ENCODE assay signal across 8 cellular contexts in the genomic region with DNA sequence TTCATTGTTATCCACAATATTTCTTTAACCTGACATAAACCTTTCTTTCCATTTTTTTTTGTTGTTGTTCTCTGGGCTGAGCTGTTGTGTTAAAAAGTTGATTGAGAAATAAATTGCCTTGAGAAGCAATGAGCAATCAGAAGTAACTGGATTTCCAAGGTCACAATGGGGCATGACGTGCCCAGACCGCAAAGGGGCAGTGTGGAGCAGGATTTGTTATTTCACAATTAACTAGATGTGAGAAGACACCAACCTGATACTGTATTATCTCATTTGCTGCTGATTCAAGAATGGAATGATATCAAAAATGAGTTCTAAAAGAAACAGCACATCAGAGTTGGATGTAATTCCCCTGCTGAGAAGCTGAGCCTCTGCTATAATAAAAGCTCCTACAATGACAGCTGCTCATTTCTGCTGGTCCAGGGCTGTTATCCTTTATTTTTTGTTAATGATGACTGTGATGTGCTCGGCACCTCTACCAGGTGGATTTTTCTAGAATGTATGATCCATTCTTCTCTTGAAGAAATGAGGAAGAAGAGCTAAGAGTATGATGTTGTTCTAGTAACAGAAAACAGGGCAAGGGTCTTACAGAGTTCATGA. TPM values are rescaled to one million over a fixed set of nuclear protein-coding genes. Genes with fewer than 3 reads are reported as not detected.
DNase-seq lines count a peak whose midpoint lies in the region; ATAC-seq and TF ChIP-seq lines count a peak whose summit lies in the region.

No MANE protein-coding gene starts in this region.

- no peak overlapping the region for H3K27ac ChIP-seq in adrenal gland
- no peak overlapping the region for H3K27ac ChIP-seq in liver (ENCODE audit: low read depth in 1 of 2, low read length in 2 of 2)

- H3K27me3 ChIP-seq in adrenal gland (no peaks in the 10 kb centered on the region), liver (ENCODE audit: control insufficient read depth in 4 of 4, insufficient read depth in 4 of 4, low read length in 3 of 4) (peaks cover 0 to 13% (median 0%) of the 10 kb centered on the region in 4 donors)

- H3K9me3 ChIP-seq in adrenal gland (replicated peaks in 1 of 3): no peaks in the 10 kb centered on the region
- no peaks in the 10 kb centered on the region for H3K9me3 ChIP-seq in liver (ENCODE audit: control insufficient read depth in 4 of 4, low read length in 3 of 4)

- H3K4me1 ChIP-seq in adrenal gland (replicated peaks in 1 of 2) (no peaks in the 10 kb centered on the region), liver (ENCODE audit: control insufficient read depth in 4 of 4, insufficient read depth in 4 of 4, low read length in 3 of 4) (no peaks in the 10 kb centered on the region)

- 17 to 21% (median 19%) methylated on average over 3 of the region's 3 CpGs for WGBS in adrenal gland, 4 donors
- 23% methylated on average over 3 of the region's 3 CpGs for WGBS in liver

- TF ChIP-seq POLR2A in adrenal gland (IDR thresholded peaks at IDR 0.05): no peak

- TF ChIP-seq RAD21 in liver (IDR thresholded peaks at IDR 0.05): peak; percentile 44 to 66

- no peak overlapping the region for H3K27ac Mint-ChIP-seq in activated naive CD8-positive, alpha-beta T cell treated with anti-CD3 and anti-CD28 coated beads, Interleukin-2, amount 50 U/mL, for 24 hours
- no peak overlapping the region for H3K27ac Mint-ChIP-seq in activated naive CD8-positive, alpha-beta T cell treated with anti-CD3 and anti-CD28 coated beads for 36 hours

- no peak overlapping the region for H3K4me3 Mint-ChIP-seq in activated naive CD8-positive, alpha-beta T cell treated with anti-CD3 and anti-CD28 coated beads, Interleukin-2, amount 50 U/mL, for 24 hours
- H3K4me3 Mint-ChIP-seq in activated naive CD8-positive, alpha-beta T cell treated with anti-CD3 and anti-CD28 coated beads for 36 hours: no peak overlapping the region

- H3K9ac ChIP-seq in liver (ENCODE audit: low read depth in 1 of 2, low read length in 2 of 2): no peak overlapping the region

- no peak overlapping the region for H3K4me3 ChIP-seq in LNCaP clone FGC (ENCODE audit: low read depth, low read length)
- no peak overlapping the region for H3K4me3 ChIP-seq in adrenal gland
- H3K4me3 ChIP-seq in liver (ENCODE audit: low read depth in 1 of 3, low read length in 3 of 3): no peak overlapping the region

- no peak for ATAC-seq in activated naive CD8-positive, alpha-beta T cell treated with anti-CD3 and anti-CD28 coated beads, Interleukin-2, amount 50 U/mL, for 24 hours
- ATAC-seq in HG02798 (IDR thresholded peaks at IDR 0.05; ENCODE audit: poor library complexity, unreplicated experiment) (no peak), HG02610 (IDR thresholded peaks at IDR 0.05; ENCODE audit: unreplicated experiment) (no peak), HG03045 (IDR thresholded peaks at IDR 0.05; ENCODE audit: unreplicated experiment) (no peak)

- intact Hi-C loops in adrenal gland (cut with DNase I): no loop called here

- no peaks in the 10 kb centered on the region for H3K9me3 Mint-ChIP-seq in activated naive CD8-positive, alpha-beta T cell treated with anti-CD3 and anti-CD28 coated beads, Interleukin-2, amount 50 U/mL, for 24 hours
- no peaks in the 10 kb centered on the region for H3K9me3 Mint-ChIP-seq in activated naive CD8-positive, alpha-beta T cell treated with anti-CD3 and anti-CD28 coated beads for 36 hours

- peak; percentile 15 for DNase-seq in activated naive CD8-positive, alpha-beta T cell treated with anti-CD3 and anti-CD28 coated beads, Interleukin-2, amount 50 U/mL, for 24 hours
- DNase-seq in activated naive CD8-positive, alpha-beta T cell treated with anti-CD3 and anti-CD28 coated beads for 36 hours: no peak
- no peak for DNase-seq in LNCaP clone FGC (ENCODE audit: low read depth)
- peak; percentile 49 to 79 (median 71) for DNase-seq in adrenal gland

- H3K36me3 Mint-ChIP-seq in activated naive CD8-positive, alpha-beta T cell treated with anti-CD3 and anti-CD28 coated beads, Interleukin-2, amount 50 U/mL, for 24 hours (ENCODE audit: low read depth): no peaks in the 10 kb centered on the region
- H3K36me3 Mint-ChIP-seq in activated naive CD8-positive, alpha-beta T cell treated with anti-CD3 and anti-CD28 coated beads for 36 hours: no peaks in the 10 kb centered on the region

- H3K36me3 ChIP-seq in adrenal gland (replicated peaks in 1 of 2) (no peaks in the 10 kb centered on the region), liver (ENCODE audit: control insufficient read depth in 4 of 4, insufficient read depth in 3 of 4, low read depth in 1 of 4, low read length in 3 of 4) (no peaks in the 10 kb centered on the region)

- H3K27me3 Mint-ChIP-seq in activated naive CD8-positive, alpha-beta T cell treated with anti-CD3 and anti-CD28 coated beads, Interleukin-2, amount 50 U/mL, for 24 hours: peaks cover 6% of the 10 kb centered on the region
- peaks cover 7% of the 10 kb centered on the region for H3K27me3 Mint-ChIP-seq in activated naive CD8-positive, alpha-beta T cell treated with anti-CD3 and anti-CD28 coated beads for 36 hours

- no peaks in the 10 kb centered on the region for H3K4me1 Mint-ChIP-seq in activated naive CD8-positive, alpha-beta T cell treated with anti-CD3 and anti-CD28 coated beads, Interleukin-2, amount 50 U/mL, for 24 hours
- no peaks in the 10 kb centered on the region for H3K4me1 Mint-ChIP-seq in activated naive CD8-positive, alpha-beta T cell treated with anti-CD3 and anti-CD28 coated beads for 36 hours

- TF ChIP-seq CTCF in LNCaP clone FGC (IDR thresholded peaks at IDR 0.05; ENCODE audit: control insufficient read depth, extremely low read depth, insufficient read depth) (peak; percentile 92), adrenal gland (IDR thresholded peaks at IDR 0.05) (peak; percentile 29 to 68 (median 52)), liver (IDR thresholded peaks at IDR 0.05; ENCODE audit: low read depth, low read length, missing input control) (peak; percentile 62)

TF ChIP-seq in liver, 16 proteins besides CTCF, POLR2A, EP300 and RAD21 (continues in another document):
- no peak for TF ChIP-seq YY1 (IDR thresholded peaks at IDR 0.05)
- TF ChIP-seq FOXA2 (IDR thresholded peaks at IDR 0.05): no peak
- TF ChIP-seq TAF1 (conservative IDR thresholded peaks at IDR 0.05): no peak
- no peak for TF ChIP-seq SP1 (IDR thresholded peaks at IDR 0.05)
- TF ChIP-seq FOXA1 (IDR thresholded peaks at IDR 0.05): no peak
- TF ChIP-seq RXRA (IDR thresholded peaks at IDR 0.05): no peak
- TF ChIP-seq, protein P1, sequence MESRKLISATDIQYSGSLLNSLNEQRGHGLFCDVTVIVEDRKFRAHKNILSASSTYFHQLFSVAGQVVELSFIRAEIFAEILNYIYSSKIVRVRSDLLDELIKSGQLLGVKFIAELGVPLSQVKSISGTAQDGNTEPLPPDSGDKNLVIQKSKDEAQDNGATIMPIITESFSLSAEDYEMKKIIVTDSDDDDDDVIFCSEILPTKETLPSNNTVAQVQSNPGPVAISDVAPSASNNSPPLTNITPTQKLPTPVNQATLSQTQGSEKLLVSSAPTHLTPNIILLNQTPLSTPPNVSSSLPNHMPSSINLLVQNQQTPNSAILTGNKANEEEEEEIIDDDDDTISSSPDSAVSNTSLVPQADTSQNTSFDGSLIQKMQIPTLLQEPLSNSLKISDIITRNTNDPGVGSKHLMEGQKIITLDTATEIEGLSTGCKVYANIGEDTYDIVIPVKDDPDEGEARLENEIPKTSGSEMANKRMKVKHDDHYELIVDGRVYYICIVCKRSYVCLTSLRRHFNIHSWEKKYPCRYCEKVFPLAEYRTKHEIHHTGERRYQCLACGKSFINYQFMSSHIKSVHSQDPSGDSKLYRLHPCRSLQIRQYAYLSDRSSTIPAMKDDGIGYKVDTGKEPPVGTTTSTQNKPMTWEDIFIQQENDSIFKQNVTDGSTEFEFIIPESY (IDR thresholded peaks at IDR 0.05): no peak
- no peak for TF ChIP-seq HNF4A (conservative IDR thresholded peaks at IDR 0.05)
- TF ChIP-seq EGR1 (IDR thresholded peaks at IDR 0.05; ENCODE audit: low read depth in 2 of 2): no peak
- TF ChIP-seq, protein P2, sequence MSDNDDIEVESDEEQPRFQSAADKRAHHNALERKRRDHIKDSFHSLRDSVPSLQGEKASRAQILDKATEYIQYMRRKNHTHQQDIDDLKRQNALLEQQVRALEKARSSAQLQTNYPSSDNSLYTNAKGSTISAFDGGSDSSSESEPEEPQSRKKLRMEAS (IDR thresholded peaks at IDR 0.05): no peak
- TF ChIP-seq JUND (IDR thresholded peaks at IDR 0.05): no peak
- no peak for TF ChIP-seq NR2F2 (IDR thresholded peaks at IDR 0.05)
- TF ChIP-seq, protein P3, sequence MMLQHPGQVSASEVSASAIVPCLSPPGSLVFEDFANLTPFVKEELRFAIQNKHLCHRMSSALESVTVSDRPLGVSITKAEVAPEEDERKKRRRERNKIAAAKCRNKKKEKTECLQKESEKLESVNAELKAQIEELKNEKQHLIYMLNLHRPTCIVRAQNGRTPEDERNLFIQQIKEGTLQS (IDR thresholded peaks at IDR 0.05): no peak
- TF ChIP-seq HNF4G (IDR thresholded peaks at IDR 0.05): no peak
- TF ChIP-seq GABPA (IDR thresholded peaks at IDR 0.05 in 1 of 2, conservative IDR thresholded peaks at IDR 0.05 in 1 of 2): no peak

RNA-seq across cellular contexts. Expression of a gene that starts 28.1 kb away (rescaled TPM):
- not detected for total RNA-seq in activated naive CD8-positive, alpha-beta T cell treated with anti-CD3 and anti-CD28 coated beads for 36 hours
- total RNA-seq in adrenal gland (1 to 10 TPM in 3 of 8 donors, under 1 TPM in 5; 0.32 to 7.5 (median 0.75) TPM), liver (under 1 TPM in 1 of 2 donors, not detected in 1; under 0.01 TPM)
- polyA plus RNA-seq in adrenal gland (under 1 TPM; 0.34 to 0.95 (median 0.64) TPM), liver (under 1 TPM in 1 of 2 donors, not detected in 1; 0.03 TPM)

Comparison
In these comparisons a context has a peak if more than half of its experiments do, and no peak if none do; other contexts are left out.
1. DNase-seq: peak in activated naive CD8-positive, alpha-beta T cell treated with anti-CD3 and anti-CD28 coated beads, Interleukin-2, amount 50 U/mL, for 24 hours (single experiment) and adrenal gland (7 of 7); none in activated naive CD8-positive, alpha-beta T cell treated with anti-CD3 and anti-CD28 coated beads for 36 hours (single experiment) and LNCaP clone FGC (single experiment).
2. Peak in every context shown above with its lines, with median percentiles within 50 percentile points of each other: CTCF ChIP-seq.